In genomic region chr20:25293507-25293906, GRCh38 we compare ENCODE assay signal across 1 cellular context.
TF ChIP-seq lines count a peak whose summit lies in the region.

No MANE protein-coding gene starts in this region.

TF ChIP-seq in GM12878, 131 proteins besides CTCF, POLR2A, EP300 and RAD21:
- no peak for TF ChIP-seq CHD2 (IDR thresholded peaks at IDR 0.05; ENCODE audit: borderline replicate concordance, low read depth, low read length)
- TF ChIP-seq, protein P1, sequence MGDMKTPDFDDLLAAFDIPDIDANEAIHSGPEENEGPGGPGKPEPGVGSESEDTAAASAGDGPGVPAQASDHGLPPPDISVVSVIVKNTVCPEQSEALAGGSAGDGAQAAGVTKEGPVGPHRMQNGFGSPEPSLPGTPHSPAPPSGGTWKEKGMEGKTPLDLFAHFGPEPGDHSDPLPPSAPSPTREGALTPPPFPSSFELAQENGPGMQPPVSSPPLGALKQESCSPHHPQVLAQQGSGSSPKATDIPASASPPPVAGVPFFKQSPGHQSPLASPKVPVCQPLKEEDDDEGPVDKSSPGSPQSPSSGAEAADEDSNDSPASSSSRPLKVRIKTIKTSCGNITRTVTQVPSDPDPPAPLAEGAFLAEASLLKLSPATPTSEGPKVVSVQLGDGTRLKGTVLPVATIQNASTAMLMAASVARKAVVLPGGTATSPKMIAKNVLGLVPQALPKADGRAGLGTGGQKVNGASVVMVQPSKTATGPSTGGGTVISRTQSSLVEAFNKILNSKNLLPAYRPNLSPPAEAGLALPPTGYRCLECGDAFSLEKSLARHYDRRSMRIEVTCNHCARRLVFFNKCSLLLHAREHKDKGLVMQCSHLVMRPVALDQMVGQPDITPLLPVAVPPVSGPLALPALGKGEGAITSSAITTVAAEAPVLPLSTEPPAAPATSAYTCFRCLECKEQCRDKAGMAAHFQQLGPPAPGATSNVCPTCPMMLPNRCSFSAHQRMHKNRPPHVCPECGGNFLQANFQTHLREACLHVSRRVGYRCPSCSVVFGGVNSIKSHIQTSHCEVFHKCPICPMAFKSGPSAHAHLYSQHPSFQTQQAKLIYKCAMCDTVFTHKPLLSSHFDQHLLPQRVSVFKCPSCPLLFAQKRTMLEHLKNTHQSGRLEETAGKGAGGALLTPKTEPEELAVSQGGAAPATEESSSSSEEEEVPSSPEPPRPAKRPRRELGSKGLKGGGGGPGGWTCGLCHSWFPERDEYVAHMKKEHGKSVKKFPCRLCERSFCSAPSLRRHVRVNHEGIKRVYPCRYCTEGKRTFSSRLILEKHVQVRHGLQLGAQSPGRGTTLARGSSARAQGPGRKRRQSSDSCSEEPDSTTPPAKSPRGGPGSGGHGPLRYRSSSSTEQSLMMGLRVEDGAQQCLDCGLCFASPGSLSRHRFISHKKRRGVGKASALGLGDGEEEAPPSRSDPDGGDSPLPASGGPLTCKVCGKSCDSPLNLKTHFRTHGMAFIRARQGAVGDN (IDR thresholded peaks at IDR 0.05) = no peak
- no peak for TF ChIP-seq STAT3 (IDR thresholded peaks at IDR 0.05; ENCODE audit: low read depth, low read length)
- TF ChIP-seq SMAD5 (IDR thresholded peaks at IDR 0.05; ENCODE audit: low read depth) = no peak
- TF ChIP-seq, protein P2, sequence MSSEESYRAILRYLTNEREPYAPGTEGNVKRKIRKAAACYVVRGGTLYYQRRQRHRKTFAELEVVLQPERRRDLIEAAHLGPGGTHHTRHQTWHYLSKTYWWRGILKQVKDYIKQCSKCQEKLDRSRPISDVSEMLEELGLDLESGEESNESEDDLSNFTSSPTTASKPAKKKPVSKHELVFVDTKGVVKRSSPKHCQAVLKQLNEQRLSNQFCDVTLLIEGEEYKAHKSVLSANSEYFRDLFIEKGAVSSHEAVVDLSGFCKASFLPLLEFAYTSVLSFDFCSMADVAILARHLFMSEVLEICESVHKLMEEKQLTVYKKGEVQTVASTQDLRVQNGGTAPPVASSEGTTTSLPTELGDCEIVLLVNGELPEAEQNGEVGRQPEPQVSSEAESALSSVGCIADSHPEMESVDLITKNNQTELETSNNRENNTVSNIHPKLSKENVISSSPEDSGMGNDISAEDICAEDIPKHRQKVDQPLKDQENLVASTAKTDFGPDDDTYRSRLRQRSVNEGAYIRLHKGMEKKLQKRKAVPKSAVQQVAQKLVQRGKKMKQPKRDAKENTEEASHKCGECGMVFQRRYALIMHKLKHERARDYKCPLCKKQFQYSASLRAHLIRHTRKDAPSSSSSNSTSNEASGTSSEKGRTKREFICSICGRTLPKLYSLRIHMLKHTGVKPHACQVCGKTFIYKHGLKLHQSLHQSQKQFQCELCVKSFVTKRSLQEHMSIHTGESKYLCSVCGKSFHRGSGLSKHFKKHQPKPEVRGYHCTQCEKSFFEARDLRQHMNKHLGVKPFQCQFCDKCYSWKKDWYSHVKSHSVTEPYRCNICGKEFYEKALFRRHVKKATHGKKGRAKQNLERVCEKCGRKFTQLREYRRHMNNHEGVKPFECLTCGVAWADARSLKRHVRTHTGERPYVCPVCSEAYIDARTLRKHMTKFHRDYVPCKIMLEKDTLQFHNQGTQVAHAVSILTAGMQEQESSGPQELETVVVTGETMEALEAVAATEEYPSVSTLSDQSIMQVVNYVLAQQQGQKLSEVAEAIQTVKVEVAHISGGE (CRISPR knock-in tag; IDR thresholded peaks at IDR 0.05) = no peak
- no peak for TF ChIP-seq ZNF622 (IDR thresholded peaks at IDR 0.05)
- no peak for TF ChIP-seq NR2C2 (IDR thresholded peaks at IDR 0.05; ENCODE audit: borderline replicate concordance, control insufficient read depth, insufficient read length, low read depth)
- no peak for TF ChIP-seq BRCA1 (IDR thresholded peaks at IDR 0.05; ENCODE audit: low read depth, low read length)
- no peak for TF ChIP-seq ZNF217 (IDR thresholded peaks at IDR 0.05)
